Comparison of ENCODE assay signal across 8 cellular contexts in the genomic region with DNA sequence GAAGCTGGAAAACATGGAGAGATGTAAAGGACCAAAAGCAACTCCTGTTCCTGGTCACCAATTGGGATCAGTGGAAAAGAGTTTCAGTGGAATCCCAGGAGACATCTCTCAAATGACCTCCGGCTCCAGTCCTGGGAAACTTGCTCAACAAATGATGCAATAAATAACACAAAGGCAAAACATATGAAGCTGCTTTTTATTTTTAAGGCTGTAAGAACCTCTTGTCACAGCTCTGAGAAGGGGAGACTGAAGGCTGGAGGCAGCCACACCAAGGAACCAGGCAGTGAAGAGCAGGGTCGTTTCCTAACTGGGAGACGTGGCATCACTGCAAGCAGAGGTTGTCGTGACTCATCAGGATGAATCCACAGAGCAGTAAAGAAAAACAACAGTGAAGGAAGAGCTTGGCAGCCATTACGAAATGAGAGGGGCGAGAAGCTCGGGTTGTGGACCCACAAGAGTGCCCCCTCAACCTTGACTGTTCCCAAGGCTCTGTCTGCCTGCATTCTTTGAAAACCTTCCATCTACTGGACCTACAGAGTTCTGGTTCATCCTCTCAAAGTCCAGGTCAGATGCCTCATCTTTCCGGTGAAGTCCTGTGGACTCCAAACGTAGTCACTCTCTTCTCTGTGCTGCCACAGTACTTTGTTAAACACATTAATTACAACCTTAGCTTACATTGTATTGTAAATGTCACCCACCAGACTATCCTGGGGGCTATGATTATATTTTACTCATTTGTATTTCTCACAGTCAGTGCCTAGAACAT. TPM values are rescaled to one million over a fixed set of nuclear protein-coding genes. Genes with fewer than 3 reads are reported as not detected.
DNase-seq lines count a peak whose midpoint lies in the region; ATAC-seq and TF ChIP-seq lines count a peak whose summit lies in the region.

No MANE protein-coding gene starts in this region.

- ATAC-seq in left lobe of liver (peak; percentile 54), upper lobe of left lung (ENCODE audit: low FRiP score in 2 of 2) (peak; percentile 45 to 78)

- peaks cover 38 to 44% (median 40%) of the 10 kb centered on the region in 4 donors for H3K4me1 ChIP-seq in upper lobe of left lung

- no peak overlapping the region for H3K4me3 ChIP-seq in upper lobe of left lung

- peak overlapping the region; percentile 73 to 81 (median 76) for H3K27ac ChIP-seq in upper lobe of left lung

- DNase-seq in NOMO-1 treated with DMSO at 0.1 percent for 48 hours (lab: John Stamatoyannopoulos, UW; ENCODE audit: unreplicated experiment) (peak; percentile 9), NOMO-1 treated with dmso at 0.1 percent for 144 hours (lab: John Stamatoyannopoulos, UW; ENCODE audit: unreplicated experiment) (no peak), astrocyte of the hippocampus (ENCODE audit: low read depth, low spot score) (peak; percentile 61), left lobe of liver (ENCODE audit: low spot score) (no peak), upper lobe of left lung (peak in 1 of 2 donors; percentile 39), COLO829 (ENCODE audit: low spot score) (no peak), NCI-H1436 treated with DMSO at 0.1 percent for 48 hours (lab: John Stamatoyannopoulos, UW) (no peak), NCI-H524 (lab: John Stamatoyannopoulos, UW) (no peak)

- H3K9me3 ChIP-seq in upper lobe of left lung: no peaks in the 10 kb centered on the region

- no peaks in the 10 kb centered on the region for H3K27me3 ChIP-seq in upper lobe of left lung

- TF ChIP-seq POLR2A in upper lobe of left lung (IDR thresholded peaks at IDR 0.05): no peak

- peak in 1 of 4 donors; percentile 9 for TF ChIP-seq EP300 in upper lobe of left lung (IDR thresholded peaks at IDR 0.05)

- no peaks in the 10 kb centered on the region for H3K36me3 ChIP-seq in upper lobe of left lung

- TF ChIP-seq CTCF in upper lobe of left lung (IDR thresholded peaks at IDR 0.05): no peak

- WGBS in upper lobe of left lung, 2 donors: 63 to 64% methylated on average over 9 of the region's 9 CpGs

RNA-seq across cellular contexts. Expression of gene JAK1, which starts 32.1 kb away (rescaled TPM):
- 43.3 TPM for total RNA-seq in left lobe of liver
- 100 to 1,000 TPM; 156 to 191 (median 167) TPM for total RNA-seq in upper lobe of left lung

Comparison
In these comparisons a context has a peak if more than half of its experiments do, and no peak if none do; other contexts are left out.
1. DNase-seq: peak in NOMO-1 treated with DMSO at 0.1 percent for 48 hours (single experiment) and astrocyte of the hippocampus (single experiment); none in NOMO-1 treated with dmso at 0.1 percent for 144 hours (single experiment), left lobe of liver (single experiment), COLO829 (single experiment), NCI-H1436 treated with DMSO at 0.1 percent for 48 hours (single experiment) and NCI-H524 (0 of 2).